Comparison of ENCODE assay signal across 20 cellular contexts in genomic region chr3:14222900-14223594, GRCh38. TPM values are rescaled to one million over a fixed set of nuclear protein-coding genes. Genes with fewer than 3 reads are reported as not detected.
A peak's percentile ranks its signal among the peaks of the same experiment; 100 is the strongest.
DNase-seq lines count a peak whose midpoint lies in the region; ATAC-seq, FAIRE-seq and TF ChIP-seq lines count a peak whose summit lies in the region.
"Had no signal": no experiment of that assay in that cellular context is flagged by ENCODE, and none has a peak within 500 bp of the region (broad histone marks: within the 10 kb centered on the region; RNA-seq: fewer than 3 reads in every experiment).

No MANE protein-coding gene starts in this region.

- peak overlapping the region; percentile 34 for H3K27ac Mint-ChIP-seq in stimulated activated naive B cell treated with anti-CD40 and anti-IgM and Interleukin-4, amounts not matched to agents 10 μg/mL and 1 μg/mL and 100 μg/mL, for 72 hours
- H3K27ac Mint-ChIP-seq: activated CD4-positive, alpha-beta memory T cell treated with anti-CD3 and anti-CD28 coated beads, Interleukin-2, amount 10 ng/mL, durations not matched to agents 7 days and 5 days; activated T-helper 17 cell treated with anti-CD3 and anti-CD28 coated beads, Interleukin-2, amount 50 U/mL, for 72 hours; CD8-positive, alpha-beta T cell; dendritic cell treated with granulocyte-macrophage colony-stimulating factor and Interleukin-4, amounts not matched to agents 40 ng/mL and 50 ng/mL, for 4 days; mesothelial cell of epicardium had no signal

- H3K4me1 ChIP-seq in left ventricle myocardium inferior (peaks cover 5% of the 10 kb centered on the region), PC-9 (replicated peaks; ENCODE audit: insufficient read depth) (peaks cover 58% of the 10 kb centered on the region), endothelial cell of umbilical vein (ENCODE audit: control insufficient read depth, extremely low read depth, insufficient read depth, low read length) (peaks cover 12% of the 10 kb centered on the region)
- H3K4me1 ChIP-seq: esophagus muscularis mucosa had no signal

- peaks cover 53% of the 10 kb centered on the region for H3F3A ChIP-seq in PC-9 (ENCODE audit: insufficient read depth, low read depth)

- H3K4me2 ChIP-seq in PC-9 (peak overlapping the region; percentile 89), endothelial cell of umbilical vein (ENCODE audit: insufficient read depth, low read length) (no peak overlapping the region)
- H3K4me2 ChIP-seq: SK-N-SH had no signal

- H3K79me2 ChIP-seq in PC-9 (ENCODE audit: low read depth) (no peaks in the 10 kb centered on the region), endothelial cell of umbilical vein (ENCODE audit: control insufficient read depth, insufficient read depth, low read length) (no peaks in the 10 kb centered on the region)

- ATAC-seq in left cardiac atrium = no peak
- ATAC-seq in stimulated activated naive B cell treated with anti-CD40 and anti-IgM and Interleukin-4, amounts not matched to agents 10 μg/mL and 1 μg/mL and 100 μg/mL, for 72 hours (replicated peaks) = peak; percentile 39 to 76
- ATAC-seq in GM21390 (IDR thresholded peaks at IDR 0.05; ENCODE audit: unreplicated experiment) = no peak
- ATAC-seq: activated T-helper 17 cell treated with anti-CD3 and anti-CD28 coated beads, Interleukin-2, amount 50 U/mL, for 72 hours; CD8-positive, alpha-beta T cell; HCT116 had no signal

- POLR2A ChIA-PET in PC-9 (lab: Charles Lee; ENCODE audit: unreplicated experiment) = interaction anchor here (0.6 to 0.7 kb wide), 2 partner anchors 34 to 257 kb away, joined by 4 to 7 read pairs; no protein-coding TSS in a partner anchor
- POLR2A ChIA-PET in endothelial cell of umbilical vein (lab: Charles Lee) = no interaction called here

- no peaks in the 10 kb centered on the region for H3K9me2 ChIP-seq in PC-9 (ENCODE audit: insufficient read depth)
- H3K9me2 ChIP-seq: SK-N-SH had no signal

- H3K27me3 ChIP-seq in left ventricle myocardium inferior (ENCODE audit: low read depth) (peaks cover 76% of the 10 kb centered on the region), PC-9 (ENCODE audit: insufficient read depth, low read depth) (no peaks in the 10 kb centered on the region), endothelial cell of umbilical vein (ENCODE audit: control insufficient read depth in 2 of 2, insufficient read depth in 2 of 2, low read length in 2 of 2) (peaks cover 0 to 2% of the 10 kb centered on the region in 2 experiments)

- no TSS peak for BruUV-seq in PC-9 (replicated peaks; lab: Mats Ljungman, UMichigan)
- BruUV-seq in endothelial cell of umbilical vein (replicated peaks; lab: Mats Ljungman, UMichigan) = no TSS peak

- peak; percentile 42 for FAIRE-seq in endothelial cell of umbilical vein (lab: Jason Lieb, UNC)

- H3K9ac ChIP-seq in endothelial cell of umbilical vein (replicated peaks; ENCODE audit: extremely low read depth, insufficient read depth, low read length) = no peak overlapping the region
- H3K9ac ChIP-seq: SK-N-SH had no signal

- H3K27me3 Mint-ChIP-seq in stimulated activated naive B cell treated with anti-CD40 and anti-IgM and Interleukin-4, amounts not matched to agents 10 μg/mL and 1 μg/mL and 100 μg/mL, for 72 hours = peaks cover 20 to 35% of the 10 kb centered on the region in 2 donors
- H3K27me3 Mint-ChIP-seq: dendritic cell treated with granulocyte-macrophage colony-stimulating factor and Interleukin-4, amounts not matched to agents 40 ng/mL and 50 ng/mL, for 4 days had no signal

- intact Hi-C loops in left ventricle myocardium inferior (cut with micrococcal nuclease) (no loop called here), left cardiac atrium (cut with DNase I) (no loop called here), PC-9 (cut with micrococcal nuclease; ENCODE audit: unreplicated experiment) (no loop called here), endothelial cell of umbilical vein (cut with micrococcal nuclease) (no loop called here)

- H3K9me3 Mint-ChIP-seq in stimulated activated naive B cell treated with anti-CD40 and anti-IgM and Interleukin-4, amounts not matched to agents 10 μg/mL and 1 μg/mL and 100 μg/mL, for 72 hours = peaks cover 10 to 21% of the 10 kb centered on the region in 2 donors

- H2AFZ ChIP-seq in PC-9 (no peak overlapping the region), endothelial cell of umbilical vein (ENCODE audit: low read depth, low read length) (no peak overlapping the region)

- CTCF ChIA-PET in PC-9 (lab: Charles Lee) = interaction anchor here (0.6 to 1.2 kb wide), 2 partner anchors 20 to 30 kb away, joined by 3 to 6 read pairs; no protein-coding TSS in a partner anchor
- CTCF ChIA-PET in endothelial cell of umbilical vein (lab: Charles Lee) = interaction anchor here (1.0 to 3.1 kb wide), 2 partner anchors 9 to 19 kb away, joined by 3 to 17 read pairs; no protein-coding TSS in a partner anchor

- TF ChIP-seq POLR2A in endothelial cell of umbilical vein (IDR thresholded peaks at IDR 0.05; ENCODE audit: low read depth, low read length) = no peak

- peaks cover 1 to 9% of the 10 kb centered on the region in 2 donors for H3K36me3 Mint-ChIP-seq in stimulated activated naive B cell treated with anti-CD40 and anti-IgM and Interleukin-4, amounts not matched to agents 10 μg/mL and 1 μg/mL and 100 μg/mL, for 72 hours

- H4K20me1 ChIP-seq in PC-9 (ENCODE audit: insufficient read depth) (no peaks in the 10 kb centered on the region), endothelial cell of umbilical vein (replicated peaks; ENCODE audit: control insufficient read depth, extremely low read depth, insufficient read depth, low read length) (no peaks in the 10 kb centered on the region)

- H3K27ac ChIP-seq in left ventricle myocardium inferior (replicated peaks) (peak overlapping the region; percentile 43), PC-9 (peak overlapping the region; percentile 86), endothelial cell of umbilical vein (ENCODE audit: insufficient read depth, low read depth, low read length) (no peak overlapping the region)
- H3K27ac ChIP-seq: esophagus muscularis mucosa had no signal

- H3K9me3 ChIP-seq in left ventricle myocardium inferior (replicated peaks) = peaks cover 30% of the 10 kb centered on the region
- H3K9me3 ChIP-seq in PC-9 (ENCODE audit: insufficient read depth, low read depth) = peaks cover 26% of the 10 kb centered on the region
- no peaks in the 10 kb centered on the region for H3K9me3 ChIP-seq in endothelial cell of umbilical vein (replicated peaks; ENCODE audit: control insufficient read depth, insufficient read depth, low read length)

- dilution Hi-C loops in endothelial cell of umbilical vein (cut with MboI; ENCODE audit: extremely low pct_ligation_motif_present, low sequenced_read_pairs) = no loop called here

- DNase-seq in left ventricle myocardium inferior = no peak
- no peak for DNase-seq in left cardiac atrium
- peak in 1 of 2 experiments; percentile 49 for DNase-seq in PC-9
- no peak for DNase-seq in endothelial cell of umbilical vein (ENCODE audit: low read depth, low spot score)
- no peak for DNase-seq in stimulated activated naive B cell treated with anti-CD40 and anti-IgM and Interleukin-4, amounts not matched to agents 10 μg/mL and 1 μg/mL and 100 μg/mL, for 72 hours
- no peak for DNase-seq in activated CD8-positive, alpha-beta memory T cell treated with anti-CD3 and anti-CD28 coated beads for 24 hours
- no peak for DNase-seq in activated T-cell treated with anti-CD3 and anti-CD28 coated beads, Interleukin-2, amount 50 U/mL, for 48 hours
- DNase-seq: ACHN; activated CD4-positive, alpha-beta memory T cell treated with anti-CD3 and anti-CD28 coated beads, Interleukin-2, amount 10 ng/mL, durations not matched to agents 7 days and 5 days; CD8-positive, alpha-beta T cell; DND-41; retina; SK-N-SH had no signal

- H3K36me3 ChIP-seq in left ventricle myocardium inferior (no peaks in the 10 kb centered on the region), PC-9 (ENCODE audit: low read depth) (no peaks in the 10 kb centered on the region), endothelial cell of umbilical vein (ENCODE audit: control insufficient read depth in 2 of 2, extremely low read depth in 1 of 2, insufficient read depth in 2 of 2, low read length in 2 of 2) (no peaks in the 10 kb centered on the region)
- H3K36me3 ChIP-seq: esophagus muscularis mucosa had no signal

- H3K4me3 Mint-ChIP-seq in stimulated activated naive B cell treated with anti-CD40 and anti-IgM and Interleukin-4, amounts not matched to agents 10 μg/mL and 1 μg/mL and 100 μg/mL, for 72 hours = no peak overlapping the region
- H3K4me3 Mint-ChIP-seq: activated CD4-positive, alpha-beta memory T cell treated with anti-CD3 and anti-CD28 coated beads, Interleukin-2, amount 10 ng/mL, durations not matched to agents 7 days and 5 days; activated T-helper 17 cell treated with anti-CD3 and anti-CD28 coated beads, Interleukin-2, amount 50 U/mL, for 72 hours; CD8-positive, alpha-beta T cell; dendritic cell treated with granulocyte-macrophage colony-stimulating factor and Interleukin-4, amounts not matched to agents 40 ng/mL and 50 ng/mL, for 4 days; mesothelial cell of epicardium; neural crest cell had no signal

- H3K9me1 ChIP-seq in endothelial cell of umbilical vein (replicated peaks; ENCODE audit: control insufficient read depth, extremely low read depth, insufficient read depth, low read length) = no peaks in the 10 kb centered on the region

- no peak for TF ChIP-seq CTCF in left ventricle myocardium inferior (IDR thresholded peaks at IDR 0.05; ENCODE audit: borderline replicate concordance)
- TF ChIP-seq CTCF in PC-9 (conservative IDR thresholded peaks at IDR 0.05) = no peak
- no peak for TF ChIP-seq CTCF in endothelial cell of umbilical vein (IDR thresholded peaks at IDR 0.05; ENCODE audit: extremely low read depth in 1 of 2, insufficient read depth in 1 of 2, low read depth in 1 of 2, low read length in 2 of 2)

- H3K4me1 Mint-ChIP-seq in stimulated activated naive B cell treated with anti-CD40 and anti-IgM and Interleukin-4, amounts not matched to agents 10 μg/mL and 1 μg/mL and 100 μg/mL, for 72 hours = peaks cover 7 to 8% of the 10 kb centered on the region in 2 donors
- H3K4me1 Mint-ChIP-seq: activated CD4-positive, alpha-beta memory T cell treated with anti-CD3 and anti-CD28 coated beads, Interleukin-2, amount 10 ng/mL, durations not matched to agents 7 days and 5 days; activated T-helper 17 cell treated with anti-CD3 and anti-CD28 coated beads, Interleukin-2, amount 50 U/mL, for 72 hours had no signal

- H3K4me3 ChIP-seq in left ventricle myocardium inferior (no peak overlapping the region), PC-9 (no peak overlapping the region), endothelial cell of umbilical vein (replicated peaks in 1 of 3; ENCODE audit: insufficient read depth in 1 of 3, low read depth in 1 of 3, low read length in 3 of 3) (no peak overlapping the region)
- H3K4me3 ChIP-seq: esophagus muscularis mucosa had no signal

RNA-seq across cellular contexts. Expression of gene LSM3, which starts 44.4 kb away (rescaled TPM):
- total RNA-seq in left ventricle myocardium inferior (16.8 TPM), left cardiac atrium (10 to 100 TPM; 15.8 to 17.5 TPM), PC-9 (2021) (8.7 and 18.3 TPM in 2 replicates), endothelial cell of umbilical vein (13.0 and 13.6 TPM in 2 replicates)
- polyA plus RNA-seq in endothelial cell of umbilical vein = 2.5 and 4.4 TPM in 2 replicates
- 6.2 and 7.5 TPM in 2 replicates for polyA plus RNA-seq in endothelial cell of umbilical vein (2011; cell fraction: cytosol; rRNA removed)
- polyA plus RNA-seq in endothelial cell of umbilical vein (2011; cell fraction: nucleus; rRNA removed) = 2.2 and 3.8 TPM in 2 replicates
- polyA plus RNA-seq in endothelial cell of umbilical vein (2012) = 11.5 and 19.6 TPM in 2 replicates
- 1.7 and 2.5 TPM in 2 replicates for polyA minus RNA-seq in endothelial cell of umbilical vein
- 4.0 TPM for polyA minus RNA-seq in endothelial cell of umbilical vein (2011; cell fraction: cytosol; rRNA and poly(A)+ RNA removed)
- polyA minus RNA-seq in endothelial cell of umbilical vein (2011; cell fraction: nucleus; rRNA and poly(A)+ RNA removed) = 3.4 and 3.8 TPM in 2 replicates

RNA-seq across cellular contexts. Expression of gene XPC, which starts 44.6 kb away (rescaled TPM):
- total RNA-seq in left ventricle myocardium inferior = 10.4 TPM
- 10 to 100 TPM; 10.6 to 15.0 TPM for total RNA-seq in left cardiac atrium
- total RNA-seq in PC-9 (2021) = 27.1 and 28.8 TPM in 2 replicates
- total RNA-seq in endothelial cell of umbilical vein = 36.7 and 36.8 TPM in 2 replicates
- 9.0 and 11.9 TPM in 2 replicates for polyA plus RNA-seq in endothelial cell of umbilical vein
- 16.4 and 16.7 TPM in 2 replicates for polyA plus RNA-seq in endothelial cell of umbilical vein (2011; cell fraction: cytosol; rRNA removed)
- 59.4 and 61.4 TPM in 2 replicates for polyA plus RNA-seq in endothelial cell of umbilical vein (2011; cell fraction: nucleus; rRNA removed)
- 31.1 and 39.1 TPM in 2 replicates for polyA plus RNA-seq in endothelial cell of umbilical vein (2012)
- polyA minus RNA-seq in endothelial cell of umbilical vein = 29.2 and 29.8 TPM in 2 replicates
- 15.4 TPM for polyA minus RNA-seq in endothelial cell of umbilical vein (2011; cell fraction: cytosol; rRNA and poly(A)+ RNA removed)
- 33.6 and 51.8 TPM in 2 replicates for polyA minus RNA-seq in endothelial cell of umbilical vein (2011; cell fraction: nucleus; rRNA and poly(A)+ RNA removed)

Comparison
In these comparisons a context has a peak if more than half of its experiments do, and no peak if none do; other contexts are left out.
1. ATAC-seq: peak in stimulated activated naive B cell treated with anti-CD40 and anti-IgM and Interleukin-4, amounts not matched to agents 10 μg/mL and 1 μg/mL and 100 μg/mL, for 72 hours (2 of 2); none in left cardiac atrium (0 of 2) and GM21390 (single experiment).